In the genomic region with DNA sequence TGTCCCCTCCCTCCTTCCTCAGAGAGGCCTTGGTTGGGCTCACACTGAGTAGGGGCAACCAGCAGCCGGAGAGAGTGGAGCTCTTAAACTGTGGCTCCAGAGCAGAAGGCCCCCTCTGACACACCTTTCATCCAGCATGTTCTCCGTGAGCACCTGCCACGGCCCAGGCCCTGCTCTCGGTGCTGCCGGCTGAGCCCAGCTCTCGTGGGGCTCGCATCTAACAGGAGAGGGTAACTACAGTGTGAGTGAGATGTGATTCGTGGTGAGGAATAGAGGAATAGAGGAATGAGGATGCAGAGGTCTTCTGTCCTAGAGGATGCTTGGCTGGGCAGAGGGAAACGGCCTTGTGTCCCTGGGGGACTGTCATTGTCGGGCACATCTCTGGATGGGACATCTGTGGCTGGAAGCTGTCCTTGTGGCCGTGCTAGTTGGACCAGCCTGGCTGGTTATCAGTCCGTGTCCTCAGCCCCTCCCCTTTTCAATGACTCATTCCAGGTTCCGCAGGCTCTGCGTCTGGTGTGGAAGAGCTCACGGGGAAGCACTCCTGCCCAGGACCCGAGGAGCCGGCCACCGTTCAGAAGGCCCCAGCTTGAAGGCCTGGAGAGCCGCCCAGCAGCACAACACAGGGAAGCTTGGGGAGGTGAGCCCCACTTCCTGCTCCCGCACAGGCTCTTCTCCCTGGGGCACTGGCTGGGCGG, we compare ENCODE assay signal across 1 cellular context.
TF ChIP-seq lines count a peak whose summit lies in the region.

No MANE protein-coding gene starts in this region.

TF ChIP-seq in K562, 482 proteins besides CTCF, POLR2A, EP300 and RAD21 (continued from another document):
- TF ChIP-seq, protein P1, sequence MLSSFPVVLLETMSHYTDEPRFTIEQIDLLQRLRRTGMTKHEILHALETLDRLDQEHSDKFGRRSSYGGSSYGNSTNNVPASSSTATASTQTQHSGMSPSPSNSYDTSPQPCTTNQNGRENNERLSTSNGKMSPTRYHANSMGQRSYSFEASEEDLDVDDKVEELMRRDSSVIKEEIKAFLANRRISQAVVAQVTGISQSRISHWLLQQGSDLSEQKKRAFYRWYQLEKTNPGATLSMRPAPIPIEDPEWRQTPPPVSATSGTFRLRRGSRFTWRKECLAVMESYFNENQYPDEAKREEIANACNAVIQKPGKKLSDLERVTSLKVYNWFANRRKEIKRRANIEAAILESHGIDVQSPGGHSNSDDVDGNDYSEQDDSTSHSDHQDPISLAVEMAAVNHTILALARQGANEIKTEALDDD (IDR thresholded peaks at IDR 0.05), result 0 out of 2 replicates have a peak, but pooled peaks have one; percentile 31
- no peak for TF ChIP-seq ZNF217 (CRISPR knock-in tag; IDR thresholded peaks at IDR 0.05)
- no peak for TF ChIP-seq MAFK (IDR thresholded peaks at IDR 0.05; ENCODE audit: low read length)
- TF ChIP-seq PCBP2 (IDR thresholded peaks at IDR 0.05; ENCODE audit: low read depth, low read length, poor library complexity, severe bottlenecking), result no peak
- no peak for TF ChIP-seq SRSF1 (IDR thresholded peaks at IDR 0.05; ENCODE audit: low read depth, low read length)
- TF ChIP-seq TEAD4 (IDR thresholded peaks at IDR 0.05; ENCODE audit: low read length), result no peak
- TF ChIP-seq TEAD4 (CRISPR knock-in tag; IDR thresholded peaks at IDR 0.05; ENCODE audit: borderline replicate concordance), result no peak
- TF ChIP-seq, protein P2, sequence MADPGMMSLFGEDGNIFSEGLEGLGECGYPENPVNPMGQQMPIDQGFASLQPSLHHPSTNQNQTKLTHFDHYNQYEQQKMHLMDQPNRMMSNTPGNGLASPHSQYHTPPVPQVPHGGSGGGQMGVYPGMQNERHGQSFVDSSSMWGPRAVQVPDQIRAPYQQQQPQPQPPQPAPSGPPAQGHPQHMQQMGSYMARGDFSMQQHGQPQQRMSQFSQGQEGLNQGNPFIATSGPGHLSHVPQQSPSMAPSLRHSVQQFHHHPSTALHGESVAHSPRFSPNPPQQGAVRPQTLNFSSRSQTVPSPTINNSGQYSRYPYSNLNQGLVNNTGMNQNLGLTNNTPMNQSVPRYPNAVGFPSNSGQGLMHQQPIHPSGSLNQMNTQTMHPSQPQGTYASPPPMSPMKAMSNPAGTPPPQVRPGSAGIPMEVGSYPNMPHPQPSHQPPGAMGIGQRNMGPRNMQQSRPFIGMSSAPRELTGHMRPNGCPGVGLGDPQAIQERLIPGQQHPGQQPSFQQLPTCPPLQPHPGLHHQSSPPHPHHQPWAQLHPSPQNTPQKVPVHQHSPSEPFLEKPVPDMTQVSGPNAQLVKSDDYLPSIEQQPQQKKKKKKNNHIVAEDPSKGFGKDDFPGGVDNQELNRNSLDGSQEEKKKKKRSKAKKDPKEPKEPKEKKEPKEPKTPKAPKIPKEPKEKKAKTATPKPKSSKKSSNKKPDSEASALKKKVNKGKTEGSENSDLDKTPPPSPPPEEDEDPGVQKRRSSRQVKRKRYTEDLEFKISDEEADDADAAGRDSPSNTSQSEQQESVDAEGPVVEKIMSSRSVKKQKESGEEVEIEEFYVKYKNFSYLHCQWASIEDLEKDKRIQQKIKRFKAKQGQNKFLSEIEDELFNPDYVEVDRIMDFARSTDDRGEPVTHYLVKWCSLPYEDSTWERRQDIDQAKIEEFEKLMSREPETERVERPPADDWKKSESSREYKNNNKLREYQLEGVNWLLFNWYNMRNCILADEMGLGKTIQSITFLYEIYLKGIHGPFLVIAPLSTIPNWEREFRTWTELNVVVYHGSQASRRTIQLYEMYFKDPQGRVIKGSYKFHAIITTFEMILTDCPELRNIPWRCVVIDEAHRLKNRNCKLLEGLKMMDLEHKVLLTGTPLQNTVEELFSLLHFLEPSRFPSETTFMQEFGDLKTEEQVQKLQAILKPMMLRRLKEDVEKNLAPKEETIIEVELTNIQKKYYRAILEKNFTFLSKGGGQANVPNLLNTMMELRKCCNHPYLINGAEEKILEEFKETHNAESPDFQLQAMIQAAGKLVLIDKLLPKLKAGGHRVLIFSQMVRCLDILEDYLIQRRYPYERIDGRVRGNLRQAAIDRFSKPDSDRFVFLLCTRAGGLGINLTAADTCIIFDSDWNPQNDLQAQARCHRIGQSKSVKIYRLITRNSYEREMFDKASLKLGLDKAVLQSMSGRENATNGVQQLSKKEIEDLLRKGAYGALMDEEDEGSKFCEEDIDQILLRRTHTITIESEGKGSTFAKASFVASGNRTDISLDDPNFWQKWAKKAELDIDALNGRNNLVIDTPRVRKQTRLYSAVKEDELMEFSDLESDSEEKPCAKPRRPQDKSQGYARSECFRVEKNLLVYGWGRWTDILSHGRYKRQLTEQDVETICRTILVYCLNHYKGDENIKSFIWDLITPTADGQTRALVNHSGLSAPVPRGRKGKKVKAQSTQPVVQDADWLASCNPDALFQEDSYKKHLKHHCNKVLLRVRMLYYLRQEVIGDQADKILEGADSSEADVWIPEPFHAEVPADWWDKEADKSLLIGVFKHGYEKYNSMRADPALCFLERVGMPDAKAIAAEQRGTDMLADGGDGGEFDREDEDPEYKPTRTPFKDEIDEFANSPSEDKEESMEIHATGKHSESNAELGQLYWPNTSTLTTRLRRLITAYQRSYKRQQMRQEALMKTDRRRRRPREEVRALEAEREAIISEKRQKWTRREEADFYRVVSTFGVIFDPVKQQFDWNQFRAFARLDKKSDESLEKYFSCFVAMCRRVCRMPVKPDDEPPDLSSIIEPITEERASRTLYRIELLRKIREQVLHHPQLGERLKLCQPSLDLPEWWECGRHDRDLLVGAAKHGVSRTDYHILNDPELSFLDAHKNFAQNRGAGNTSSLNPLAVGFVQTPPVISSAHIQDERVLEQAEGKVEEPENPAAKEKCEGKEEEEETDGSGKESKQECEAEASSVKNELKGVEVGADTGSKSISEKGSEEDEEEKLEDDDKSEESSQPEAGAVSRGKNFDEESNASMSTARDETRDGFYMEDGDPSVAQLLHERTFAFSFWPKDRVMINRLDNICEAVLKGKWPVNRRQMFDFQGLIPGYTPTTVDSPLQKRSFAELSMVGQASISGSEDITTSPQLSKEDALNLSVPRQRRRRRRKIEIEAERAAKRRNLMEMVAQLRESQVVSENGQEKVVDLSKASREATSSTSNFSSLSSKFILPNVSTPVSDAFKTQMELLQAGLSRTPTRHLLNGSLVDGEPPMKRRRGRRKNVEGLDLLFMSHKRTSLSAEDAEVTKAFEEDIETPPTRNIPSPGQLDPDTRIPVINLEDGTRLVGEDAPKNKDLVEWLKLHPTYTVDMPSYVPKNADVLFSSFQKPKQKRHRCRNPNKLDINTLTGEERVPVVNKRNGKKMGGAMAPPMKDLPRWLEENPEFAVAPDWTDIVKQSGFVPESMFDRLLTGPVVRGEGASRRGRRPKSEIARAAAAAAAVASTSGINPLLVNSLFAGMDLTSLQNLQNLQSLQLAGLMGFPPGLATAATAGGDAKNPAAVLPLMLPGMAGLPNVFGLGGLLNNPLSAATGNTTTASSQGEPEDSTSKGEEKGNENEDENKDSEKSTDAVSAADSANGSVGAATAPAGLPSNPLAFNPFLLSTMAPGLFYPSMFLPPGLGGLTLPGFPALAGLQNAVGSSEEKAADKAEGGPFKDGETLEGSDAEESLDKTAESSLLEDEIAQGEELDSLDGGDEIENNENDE (IDR thresholded peaks at IDR 0.05; ENCODE audit: low read depth, low read length), result no peak
- peak; percentile 47; the same call in 1 of the 2 replicates for TF ChIP-seq POLR2G (IDR thresholded peaks at IDR 0.05; ENCODE audit: low read depth, low read length)
- 0 out of 2 replicates have a peak, but pooled peaks have one; percentile 8 for TF ChIP-seq CBFA2T2 (conservative IDR thresholded peaks at IDR 0.05)
- TF ChIP-seq NRF1 (conservative IDR thresholded peaks at IDR 0.05 in 1 of 2, IDR thresholded peaks at IDR 0.05 in 1 of 2), result peak; percentile 30 to 54; a peak in 3 of 4 replicates
- TF ChIP-seq, protein P3, sequence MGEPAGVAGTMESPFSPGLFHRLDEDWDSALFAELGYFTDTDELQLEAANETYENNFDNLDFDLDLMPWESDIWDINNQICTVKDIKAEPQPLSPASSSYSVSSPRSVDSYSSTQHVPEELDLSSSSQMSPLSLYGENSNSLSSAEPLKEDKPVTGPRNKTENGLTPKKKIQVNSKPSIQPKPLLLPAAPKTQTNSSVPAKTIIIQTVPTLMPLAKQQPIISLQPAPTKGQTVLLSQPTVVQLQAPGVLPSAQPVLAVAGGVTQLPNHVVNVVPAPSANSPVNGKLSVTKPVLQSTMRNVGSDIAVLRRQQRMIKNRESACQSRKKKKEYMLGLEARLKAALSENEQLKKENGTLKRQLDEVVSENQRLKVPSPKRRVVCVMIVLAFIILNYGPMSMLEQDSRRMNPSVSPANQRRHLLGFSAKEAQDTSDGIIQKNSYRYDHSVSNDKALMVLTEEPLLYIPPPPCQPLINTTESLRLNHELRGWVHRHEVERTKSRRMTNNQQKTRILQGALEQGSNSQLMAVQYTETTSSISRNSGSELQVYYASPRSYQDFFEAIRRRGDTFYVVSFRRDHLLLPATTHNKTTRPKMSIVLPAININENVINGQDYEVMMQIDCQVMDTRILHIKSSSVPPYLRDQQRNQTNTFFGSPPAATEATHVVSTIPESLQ (CRISPR knock-in tag; IDR thresholded peaks at IDR 0.05), result no peak
- no peak for TF ChIP-seq SAP30 (IDR thresholded peaks at IDR 0.05; ENCODE audit: borderline replicate concordance, insufficient read depth, low read depth, low read length, poor library complexity, severe bottlenecking)
- TF ChIP-seq, protein P4, sequence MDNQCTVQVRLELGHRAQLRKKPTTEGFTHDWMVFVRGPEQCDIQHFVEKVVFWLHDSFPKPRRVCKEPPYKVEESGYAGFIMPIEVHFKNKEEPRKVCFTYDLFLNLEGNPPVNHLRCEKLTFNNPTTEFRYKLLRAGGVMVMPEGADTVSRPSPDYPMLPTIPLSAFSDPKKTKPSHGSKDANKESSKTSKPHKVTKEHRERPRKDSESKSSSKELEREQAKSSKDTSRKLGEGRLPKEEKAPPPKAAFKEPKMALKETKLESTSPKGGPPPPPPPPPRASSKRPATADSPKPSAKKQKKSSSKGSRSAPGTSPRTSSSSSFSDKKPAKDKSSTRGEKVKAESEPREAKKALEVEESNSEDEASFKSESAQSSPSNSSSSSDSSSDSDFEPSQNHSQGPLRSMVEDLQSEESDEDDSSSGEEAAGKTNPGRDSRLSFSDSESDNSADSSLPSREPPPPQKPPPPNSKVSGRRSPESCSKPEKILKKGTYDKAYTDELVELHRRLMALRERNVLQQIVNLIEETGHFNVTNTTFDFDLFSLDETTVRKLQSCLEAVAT (IDR thresholded peaks at IDR 0.05), result 0 out of 4 replicates have a peak, but pooled peaks of 1 of the 2 experiments have one; percentile 38
- TF ChIP-seq SMARCE1 (IDR thresholded peaks at IDR 0.05), result peak; percentile 57; the same call in 1 of the 2 replicates
- 0 out of 2 replicates have a peak, but pooled peaks have one; percentile 12 for TF ChIP-seq ZFX (CRISPR knock-in tag; IDR thresholded peaks at IDR 0.05)
- no peak for TF ChIP-seq FOXA3 (CRISPR knock-in tag; conservative IDR thresholded peaks at IDR 0.05 in 1 of 2, IDR thresholded peaks at IDR 0.05 in 1 of 2)
- TF ChIP-seq THRAP3 (IDR thresholded peaks at IDR 0.05; ENCODE audit: borderline replicate concordance), result no peak
- peak; percentile 26; the same call in 1 of the 2 replicates for TF ChIP-seq TCF3 (CRISPR knock-in tag; IDR thresholded peaks at IDR 0.05)
- TF ChIP-seq SETDB1 (IDR thresholded peaks at IDR 0.05; ENCODE audit: low read length), result no peak
- no peak for TF ChIP-seq CCAR2 (IDR thresholded peaks at IDR 0.05; ENCODE audit: low read depth, low read length)
